In the genomic region with DNA sequence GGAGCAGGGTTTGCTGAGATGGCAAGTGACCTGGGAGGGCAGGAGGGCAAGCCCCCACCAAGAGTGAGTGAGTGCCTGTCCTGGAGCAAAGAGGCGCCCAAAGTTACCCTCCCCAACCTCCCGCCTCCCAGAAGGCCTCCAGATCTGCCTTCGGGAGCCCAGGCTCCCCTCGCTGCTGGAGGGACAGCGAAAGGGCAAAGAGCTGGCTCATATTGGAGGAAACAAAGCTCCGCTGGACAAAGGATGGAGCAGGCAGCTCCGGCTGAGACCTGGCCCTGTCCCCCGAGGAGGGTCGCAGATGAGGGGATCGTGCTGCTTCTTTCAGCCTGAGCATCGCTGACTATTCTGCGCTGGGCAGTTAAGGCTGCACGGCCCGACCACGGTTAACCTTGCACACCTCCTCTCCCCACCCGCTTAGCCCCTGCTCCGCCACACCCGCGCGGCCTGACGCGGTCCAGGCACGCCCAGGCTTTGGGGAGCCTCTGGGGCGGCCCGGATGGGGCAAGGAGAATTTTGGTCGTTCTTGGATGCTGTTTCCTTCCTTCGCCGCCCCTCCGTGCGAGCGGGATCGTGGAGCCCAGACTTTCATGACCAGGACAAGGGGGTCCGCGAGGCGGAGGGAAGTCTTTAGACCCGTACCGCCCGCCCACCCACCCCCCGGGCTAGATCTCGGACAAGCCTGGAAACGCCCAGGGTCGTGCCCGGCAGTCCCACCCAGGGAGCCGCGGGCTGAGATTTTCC, we compare ENCODE assay signal across 8 cellular contexts. TPM values are rescaled to one million over a fixed set of nuclear protein-coding genes. Genes with fewer than 3 reads are reported as not detected.
DNase-seq lines count a peak whose midpoint lies in the region; ATAC-seq and TF ChIP-seq lines count a peak whose summit lies in the region.

No MANE protein-coding gene starts in this region.

- peak overlapping the region; percentile 62 for H3K4me3 ChIP-seq in ectodermal cell (ENCODE audit: insufficient read depth, low read depth, low read length)
- H3K4me3 ChIP-seq in mononuclear cell (ENCODE audit: low read length): peak overlapping the region; percentile 24
- peak overlapping the region; percentile 95 to 98 for H3K4me3 ChIP-seq in tibial artery

- H3K9me3 Mint-ChIP-seq in activated T-cell treated with anti-CD3 and anti-CD28 coated beads, Interleukin-2, amount 50 U/mL, for 4 hours: no peaks in the 10 kb centered on the region

- peak overlapping the region; percentile 53 for H3K4me3 Mint-ChIP-seq in activated T-cell treated with anti-CD3 and anti-CD28 coated beads, Interleukin-2, amount 50 U/mL, for 4 hours

- no peaks in the 10 kb centered on the region for H3K9me3 ChIP-seq in ectodermal cell (ENCODE audit: control insufficient read depth, low read length)
- H3K9me3 ChIP-seq in mononuclear cell (ENCODE audit: low read depth, low read length): no peaks in the 10 kb centered on the region
- no peaks in the 10 kb centered on the region for H3K9me3 ChIP-seq in tibial artery

- intact Hi-C loops in tibial artery (cut with DNase I; ENCODE audit: low total_unique reads): no loop called here

- H3K27me3 ChIP-seq in ectodermal cell (ENCODE audit: control insufficient read depth, insufficient read depth, low read length, poor library complexity, severe bottlenecking) (peaks cover 77% of the 10 kb centered on the region), mononuclear cell (ENCODE audit: insufficient read depth, low read length) (peaks cover 39% of the 10 kb centered on the region), tibial artery (no peaks in the 10 kb centered on the region)

- H3K36me3 ChIP-seq in ectodermal cell (ENCODE audit: control insufficient read depth, insufficient read depth, low read length) (no peaks in the 10 kb centered on the region), tibial artery (no peaks in the 10 kb centered on the region)

- peaks cover 3% of the 10 kb centered on the region for H3K27me3 Mint-ChIP-seq in activated T-cell treated with anti-CD3 and anti-CD28 coated beads, Interleukin-2, amount 50 U/mL, for 4 hours (ENCODE audit: low read depth)

- no peaks in the 10 kb centered on the region for H3K36me3 Mint-ChIP-seq in activated T-cell treated with anti-CD3 and anti-CD28 coated beads, Interleukin-2, amount 50 U/mL, for 4 hours (ENCODE audit: insufficient read depth)

- ATAC-seq in activated T-cell treated with anti-CD3 and anti-CD28 coated beads, Interleukin-2, amount 50 U/mL, for 4 hours: no peak
- ATAC-seq in GM19395 (IDR thresholded peaks at IDR 0.05; ENCODE audit: unreplicated experiment): no peak

- H3K4me1 Mint-ChIP-seq in activated T-cell treated with anti-CD3 and anti-CD28 coated beads, Interleukin-2, amount 50 U/mL, for 4 hours (ENCODE audit: low read depth): peaks cover 41% of the 10 kb centered on the region

- peaks cover 11% of the 10 kb centered on the region for H3K4me1 ChIP-seq in ectodermal cell (ENCODE audit: control insufficient read depth, insufficient read depth, low read length)
- peaks cover 37% of the 10 kb centered on the region for H3K4me1 ChIP-seq in mononuclear cell (ENCODE audit: insufficient read depth, low read length)
- peaks cover 0 to 67% (median 57%) of the 10 kb centered on the region in 4 donors for H3K4me1 ChIP-seq in tibial artery

- WGBS in ectodermal cell, 2 experiments: 3% methylated on average over 45 of the region's 45 CpGs

- DNase-seq in activated T-cell treated with anti-CD3 and anti-CD28 coated beads, Interleukin-2, amount 50 U/mL, for 4 hours: no peak
- DNase-seq in activated T-cell treated with anti-CD3 and anti-CD28 coated beads for 4 hours: no peak
- DNase-seq in tibial artery: peak in 1 of 2 donors; percentile 74
- DNase-seq in DMS 273 treated with DMSO at 0.1 percent for 48 hours (lab: John Stamatoyannopoulos, UW): no peak
- DNase-seq in OCI-M1 (lab: John Stamatoyannopoulos, UW): no peak

- no peak for TF ChIP-seq CTCF in tibial artery (IDR thresholded peaks at IDR 0.05)

- H3K27ac ChIP-seq in ectodermal cell (ENCODE audit: insufficient read depth, low read depth, low read length, poor library complexity, severe bottlenecking) (no peak overlapping the region), tibial artery (peak overlapping the region; percentile 86 to 98)

RNA-seq across cellular contexts. Expression of a gene that starts 0.7 kb away (rescaled TPM):
- 1 to 10 TPM; 1.8 to 3.4 (median 1.9) TPM for total RNA-seq in activated T-cell treated with anti-CD3 and anti-CD28 coated beads, Interleukin-2, amount 50 U/mL, for 4 hours
- 29.4 TPM for polyA plus RNA-seq in ectodermal cell (2013, experiment 1 of 4)
- 27.7 TPM for polyA plus RNA-seq in ectodermal cell (2013, experiment 2 of 4)
- 31.8 TPM for polyA plus RNA-seq in ectodermal cell (2013, experiment 3 of 4)
- 33.0 TPM for polyA plus RNA-seq in ectodermal cell (2013, experiment 4 of 4)
- total RNA-seq in mononuclear cell: 18.1 TPM

RNA-seq across cellular contexts. Expression of a gene that starts 10.2 kb away (rescaled TPM):
- under 1 TPM; 0.05 to 0.16 (median 0.08) TPM for total RNA-seq in activated T-cell treated with anti-CD3 and anti-CD28 coated beads, Interleukin-2, amount 50 U/mL, for 4 hours
- 3.1 TPM for polyA plus RNA-seq in ectodermal cell (2013, experiment 1 of 4)
- polyA plus RNA-seq in ectodermal cell (2013, experiment 2 of 4): 2.9 TPM
- polyA plus RNA-seq in ectodermal cell (2013, experiment 3 of 4): 3.4 TPM
- polyA plus RNA-seq in ectodermal cell (2013, experiment 4 of 4): 3.3 TPM
- total RNA-seq in mononuclear cell: 1.7 TPM

RNA-seq across cellular contexts. Expression of a gene that starts 38.2 kb away (rescaled TPM):
- total RNA-seq in activated T-cell treated with anti-CD3 and anti-CD28 coated beads, Interleukin-2, amount 50 U/mL, for 4 hours: 10 to 100 TPM; 15.0 to 16.8 (median 16.6) TPM
- 4.8 TPM for polyA plus RNA-seq in ectodermal cell (2013, experiment 1 of 4)
- 5.6 TPM for polyA plus RNA-seq in ectodermal cell (2013, experiment 2 of 4)
- 3.4 TPM for polyA plus RNA-seq in ectodermal cell (2013, experiment 3 of 4)
- 5.2 TPM for polyA plus RNA-seq in ectodermal cell (2013, experiment 4 of 4)
- 12.4 TPM for total RNA-seq in mononuclear cell

Comparison
In these comparisons a context has a peak if more than half of its experiments do, and no peak if none do; other contexts are left out.
1. H3K4me3 ChIP-seq: peak in every context shown above with its lines; median percentile 96 in tibial artery; 62 in ectodermal cell; 24 in mononuclear cell.